ENCODE assay signal across 1 cellular context in the genomic region with DNA sequence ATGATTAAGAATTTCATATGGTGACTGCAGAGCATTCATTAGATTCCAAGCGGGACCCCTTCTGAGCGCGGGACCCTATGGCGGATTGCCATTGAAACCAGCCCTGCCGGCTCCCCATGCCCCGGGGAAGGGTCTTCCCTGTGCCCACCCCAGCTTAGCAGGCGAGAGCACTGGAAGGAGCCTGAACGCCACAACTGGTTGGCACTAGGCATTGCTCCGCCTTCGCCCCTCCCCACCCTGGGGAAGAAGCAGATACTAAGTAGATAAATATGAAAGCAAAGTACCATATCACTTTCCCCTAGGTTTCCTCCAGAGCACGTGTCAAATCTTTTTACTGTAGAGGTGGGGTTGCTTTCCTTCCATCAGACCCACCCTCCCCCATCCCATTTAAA.
TF ChIP-seq lines count a peak whose summit lies in the region.

No MANE protein-coding gene starts in this region.

TF ChIP-seq in GM23338, 12 proteins besides CTCF, POLR2A, EP300 and RAD21 (continued from another document):
- TF ChIP-seq, protein P1, sequence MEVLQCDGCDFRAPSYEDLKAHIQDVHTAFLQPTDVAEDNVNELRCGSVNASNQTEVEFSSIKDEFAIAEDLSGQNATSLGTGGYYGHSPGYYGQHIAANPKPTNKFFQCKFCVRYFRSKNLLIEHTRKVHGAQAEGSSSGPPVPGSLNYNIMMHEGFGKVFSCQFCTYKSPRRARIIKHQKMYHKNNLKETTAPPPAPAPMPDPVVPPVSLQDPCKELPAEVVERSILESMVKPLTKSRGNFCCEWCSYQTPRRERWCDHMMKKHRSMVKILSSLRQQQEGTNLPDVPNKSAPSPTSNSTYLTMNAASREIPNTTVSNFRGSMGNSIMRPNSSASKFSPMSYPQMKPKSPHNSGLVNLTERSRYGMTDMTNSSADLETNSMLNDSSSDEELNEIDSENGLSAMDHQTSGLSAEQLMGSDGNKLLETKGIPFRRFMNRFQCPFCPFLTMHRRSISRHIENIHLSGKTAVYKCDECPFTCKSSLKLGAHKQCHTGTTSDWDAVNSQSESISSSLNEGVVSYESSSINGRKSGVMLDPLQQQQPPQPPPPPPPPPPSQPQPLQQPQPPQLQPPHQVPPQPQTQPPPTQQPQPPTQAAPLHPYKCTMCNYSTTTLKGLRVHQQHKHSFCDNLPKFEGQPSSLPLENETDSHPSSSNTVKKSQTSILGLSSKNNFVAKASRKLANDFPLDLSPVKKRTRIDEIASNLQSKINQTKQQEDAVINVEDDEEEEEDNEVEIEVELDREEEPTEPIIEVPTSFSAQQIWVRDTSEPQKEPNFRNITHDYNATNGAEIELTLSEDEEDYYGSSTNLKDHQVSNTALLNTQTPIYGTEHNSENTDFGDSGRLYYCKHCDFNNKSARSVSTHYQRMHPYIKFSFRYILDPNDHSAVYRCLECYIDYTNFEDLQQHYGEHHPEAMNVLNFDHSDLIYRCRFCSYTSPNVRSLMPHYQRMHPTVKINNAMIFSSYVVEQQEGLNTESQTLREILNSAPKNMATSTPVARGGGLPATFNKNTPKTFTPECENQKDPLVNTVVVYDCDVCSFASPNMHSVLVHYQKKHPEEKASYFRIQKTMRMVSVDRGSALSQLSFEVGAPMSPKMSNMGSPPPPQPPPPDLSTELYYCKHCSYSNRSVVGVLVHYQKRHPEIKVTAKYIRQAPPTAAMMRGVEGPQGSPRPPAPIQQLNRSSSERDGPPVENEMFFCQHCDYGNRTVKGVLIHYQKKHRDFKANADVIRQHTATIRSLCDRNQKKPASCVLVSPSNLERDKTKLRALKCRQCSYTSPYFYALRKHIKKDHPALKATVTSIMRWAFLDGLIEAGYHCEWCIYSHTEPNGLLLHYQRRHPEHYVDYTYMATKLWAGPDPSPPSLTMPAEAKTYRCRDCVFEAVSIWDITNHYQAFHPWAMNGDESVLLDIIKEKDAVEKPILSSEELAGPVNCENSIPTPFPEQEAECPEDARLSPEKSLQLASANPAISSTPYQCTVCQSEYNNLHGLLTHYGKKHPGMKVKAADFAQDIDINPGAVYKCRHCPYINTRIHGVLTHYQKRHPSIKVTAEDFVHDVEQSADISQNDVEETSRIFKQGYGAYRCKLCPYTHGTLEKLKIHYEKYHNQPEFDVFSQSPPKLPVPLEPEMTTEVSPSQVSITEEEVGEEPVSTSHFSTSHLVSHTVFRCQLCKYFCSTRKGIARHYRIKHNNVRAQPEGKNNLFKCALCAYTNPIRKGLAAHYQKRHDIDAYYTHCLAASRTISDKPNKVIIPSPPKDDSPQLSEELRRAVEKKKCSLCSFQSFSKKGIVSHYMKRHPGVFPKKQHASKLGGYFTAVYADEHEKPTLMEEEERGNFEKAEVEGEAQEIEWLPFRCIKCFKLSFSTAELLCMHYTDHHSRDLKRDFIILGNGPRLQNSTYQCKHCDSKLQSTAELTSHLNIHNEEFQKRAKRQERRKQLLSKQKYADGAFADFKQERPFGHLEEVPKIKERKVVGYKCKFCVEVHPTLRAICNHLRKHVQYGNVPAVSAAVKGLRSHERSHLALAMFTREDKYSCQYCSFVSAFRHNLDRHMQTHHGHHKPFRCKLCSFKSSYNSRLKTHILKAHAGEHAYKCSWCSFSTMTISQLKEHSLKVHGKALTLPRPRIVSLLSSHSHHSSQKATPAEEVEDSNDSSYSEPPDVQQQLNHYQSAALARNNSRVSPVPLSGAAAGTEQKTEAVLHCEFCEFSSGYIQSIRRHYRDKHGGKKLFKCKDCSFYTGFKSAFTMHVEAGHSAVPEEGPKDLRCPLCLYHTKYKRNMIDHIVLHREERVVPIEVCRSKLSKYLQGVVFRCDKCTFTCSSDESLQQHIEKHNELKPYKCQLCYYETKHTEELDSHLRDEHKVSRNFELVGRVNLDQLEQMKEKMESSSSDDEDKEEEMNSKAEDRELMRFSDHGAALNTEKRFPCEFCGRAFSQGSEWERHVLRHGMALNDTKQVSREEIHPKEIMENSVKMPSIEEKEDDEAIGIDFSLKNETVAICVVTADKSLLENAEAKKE (CRISPR knock-in tag; IDR thresholded peaks at IDR 0.05): no peak
- TF ChIP-seq, protein P2, sequence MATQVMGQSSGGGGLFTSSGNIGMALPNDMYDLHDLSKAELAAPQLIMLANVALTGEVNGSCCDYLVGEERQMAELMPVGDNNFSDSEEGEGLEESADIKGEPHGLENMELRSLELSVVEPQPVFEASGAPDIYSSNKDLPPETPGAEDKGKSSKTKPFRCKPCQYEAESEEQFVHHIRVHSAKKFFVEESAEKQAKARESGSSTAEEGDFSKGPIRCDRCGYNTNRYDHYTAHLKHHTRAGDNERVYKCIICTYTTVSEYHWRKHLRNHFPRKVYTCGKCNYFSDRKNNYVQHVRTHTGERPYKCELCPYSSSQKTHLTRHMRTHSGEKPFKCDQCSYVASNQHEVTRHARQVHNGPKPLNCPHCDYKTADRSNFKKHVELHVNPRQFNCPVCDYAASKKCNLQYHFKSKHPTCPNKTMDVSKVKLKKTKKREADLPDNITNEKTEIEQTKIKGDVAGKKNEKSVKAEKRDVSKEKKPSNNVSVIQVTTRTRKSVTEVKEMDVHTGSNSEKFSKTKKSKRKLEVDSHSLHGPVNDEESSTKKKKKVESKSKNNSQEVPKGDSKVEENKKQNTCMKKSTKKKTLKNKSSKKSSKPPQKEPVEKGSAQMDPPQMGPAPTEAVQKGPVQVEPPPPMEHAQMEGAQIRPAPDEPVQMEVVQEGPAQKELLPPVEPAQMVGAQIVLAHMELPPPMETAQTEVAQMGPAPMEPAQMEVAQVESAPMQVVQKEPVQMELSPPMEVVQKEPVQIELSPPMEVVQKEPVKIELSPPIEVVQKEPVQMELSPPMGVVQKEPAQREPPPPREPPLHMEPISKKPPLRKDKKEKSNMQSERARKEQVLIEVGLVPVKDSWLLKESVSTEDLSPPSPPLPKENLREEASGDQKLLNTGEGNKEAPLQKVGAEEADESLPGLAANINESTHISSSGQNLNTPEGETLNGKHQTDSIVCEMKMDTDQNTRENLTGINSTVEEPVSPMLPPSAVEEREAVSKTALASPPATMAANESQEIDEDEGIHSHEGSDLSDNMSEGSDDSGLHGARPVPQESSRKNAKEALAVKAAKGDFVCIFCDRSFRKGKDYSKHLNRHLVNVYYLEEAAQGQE (IDR thresholded peaks at IDR 0.05; ENCODE audit: unreplicated experiment): no peak
- TF ChIP-seq JUNB (IDR thresholded peaks at IDR 0.05; ENCODE audit: unreplicated experiment) (no peak), NANOG (IDR thresholded peaks at IDR 0.05; ENCODE audit: borderline replicate concordance) (no peak)
